Comparison of ENCODE assay signal across 22 cellular contexts in the genomic region with DNA sequence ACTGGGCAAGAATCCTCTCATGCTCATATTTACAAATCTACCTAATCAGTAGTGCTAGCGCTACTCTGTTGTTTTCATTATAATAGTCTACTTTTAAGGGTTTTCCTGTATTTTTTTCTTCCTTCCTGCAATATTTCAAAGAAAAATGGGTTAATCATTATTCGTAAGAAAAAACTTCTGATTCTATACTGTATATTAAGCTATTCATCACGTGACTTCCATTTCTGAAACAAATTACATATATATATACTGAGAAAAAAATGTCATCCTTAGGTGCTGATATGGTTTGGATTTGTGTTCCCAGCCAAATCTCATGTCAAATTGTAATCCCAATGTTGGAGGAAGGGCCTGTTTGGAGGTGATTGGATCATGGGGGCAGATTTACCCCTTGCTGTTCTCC.
"Had no signal": no experiment of that assay in that cellular context is flagged by ENCODE, and none has a peak within 500 bp of the region (broad histone marks: within the 10 kb centered on the region; RNA-seq: fewer than 3 reads in every experiment).

No MANE protein-coding gene starts in this region.

- DNase-seq: colonic mucosa; cortex of kidney; effector CD8-positive, alpha-beta T cell; effector memory CD8-positive, alpha-beta T cell; endodermal cell; foreskin keratinocyte; heart right ventricle; hippocampal formation; left cardiac atrium; left lung; left ventricle myocardium superior; lower lobe of right lung; mesenchymal stem cell; mucosa of descending colon; naive B cell; naive thymus-derived CD8-positive, alpha-beta T cell had no signal

- H3K27ac ChIP-seq: colonic mucosa, esophagus muscularis mucosa, foreskin keratinocyte, gastroesophageal sphincter, heart right ventricle, left lung, lower lobe of right lung had no signal

- ATAC-seq: effector memory CD8-positive, alpha-beta T cell; foreskin keratinocyte; gastroesophageal sphincter; heart right ventricle; left cardiac atrium; left lung; left ventricle myocardium superior; lower lobe of right lung; mucosa of descending colon; naive thymus-derived CD8-positive, alpha-beta T cell had no signal

- H3K36me3 ChIP-seq: colonic mucosa, lower lobe of right lung had no signal

- H3K9me3 ChIP-seq: colonic mucosa, esophagus muscularis mucosa, gastroesophageal sphincter, heart right ventricle, left lung, lower lobe of right lung, mucosa of descending colon had no signal

- H3K4me1 ChIP-seq: colonic mucosa, esophagus muscularis mucosa, foreskin keratinocyte, gastroesophageal sphincter, left lung, lower lobe of right lung had no signal

- H3K4me3 ChIP-seq: colonic mucosa, esophagus muscularis mucosa, gastroesophageal sphincter, heart right ventricle, left lung, lower lobe of right lung, mucosa of descending colon had no signal

- FAIRE-seq: endometrium, frontal cortex, islet of Langerhans, keratinocyte had no signal

- H3K27me3 ChIP-seq: colonic mucosa, esophagus muscularis mucosa, foreskin keratinocyte, gastroesophageal sphincter, heart right ventricle, left lung had no signal
